30 cellular contexts compared by ENCODE assay signal in genomic region chr2:151333083-151333482, GRCh38. TPM values are rescaled to one million over a fixed set of nuclear protein-coding genes. Genes with fewer than 3 reads are reported as not detected.
"Had no signal": no experiment of that assay in that cellular context is flagged by ENCODE, and none has a peak within 500 bp of the region (broad histone marks: within the 10 kb centered on the region; RNA-seq: fewer than 3 reads in every experiment).

No MANE protein-coding gene starts in this region.

- H3K4me3 Mint-ChIP-seq: dendritic cell treated with granulocyte-macrophage colony-stimulating factor and Interleukin-4, amounts not matched to agents 40 ng/mL and 50 ng/mL, for 4 days; endodermal cell; memory B cell; natural killer cell; stimulated activated naive CD8-positive, alpha-beta T cell treated with anti-CD3 and anti-CD28 coated beads, Interleukin-15, amount 100 ng/mL, for 72 hours had no signal

- H3K4me1 ChIP-seq: colonic mucosa, foreskin keratinocyte, gastroesophageal sphincter, parathyroid adenoma, right lobe of liver had no signal

- H3K27me3 Mint-ChIP-seq: dendritic cell treated with granulocyte-macrophage colony-stimulating factor and Interleukin-4, amounts not matched to agents 40 ng/mL and 50 ng/mL, for 4 days; progenitor cell of endocrine pancreas had no signal

- H3K9me3 ChIP-seq: colonic mucosa, esophagus muscularis mucosa, gastroesophageal sphincter, right lobe of liver, thyroid gland, vagina had no signal

- H3K79me2 ChIP-seq: hepatocyte, parathyroid adenoma had no signal

- H3K4me3 ChIP-seq: colonic mucosa, esophagus muscularis mucosa, gastroesophageal sphincter, heart left ventricle, hepatocyte, lung, right lobe of liver, thyroid gland, vagina had no signal

- H3K36me3 Mint-ChIP-seq: memory B cell, natural killer cell had no signal

- H3K27ac Mint-ChIP-seq: dendritic cell treated with granulocyte-macrophage colony-stimulating factor and Interleukin-4, amounts not matched to agents 40 ng/mL and 50 ng/mL, for 4 days; endodermal cell; memory B cell; natural killer cell; progenitor cell of endocrine pancreas; stimulated activated naive CD8-positive, alpha-beta T cell treated with anti-CD3 and anti-CD28 coated beads, Interleukin-15, amount 100 ng/mL, for 72 hours had no signal

- H3K9me3 Mint-ChIP-seq: endodermal cell; memory B cell; natural killer cell; stimulated activated naive CD8-positive, alpha-beta T cell treated with anti-CD3 and anti-CD28 coated beads, Interleukin-15, amount 100 ng/mL, for 72 hours had no signal

- H3K36me3 ChIP-seq: colonic mucosa, esophagus muscularis mucosa, gastroesophageal sphincter, heart left ventricle, right lobe of liver, thyroid gland, vagina had no signal

- FAIRE-seq: endothelial cell of umbilical vein, kidney, small intestine had no signal

- DNase-seq: colonic mucosa; effector CD8-positive, alpha-beta T cell; endodermal cell; foreskin keratinocyte; heart left ventricle; kidney; natural killer cell; occipital lobe; right lobe of liver; small intestine; stimulated activated CD4-positive, alpha-beta T cell treated with anti-CD3 and anti-CD28 coated beads, Interleukin-12 subunit alpha, Interleukin-12 subunit beta, amount 100 ng/mL, for 4 hours; stimulated activated CD4-positive, alpha-beta T cell treated with anti-CD3 and anti-CD28 coated beads, Interleukin-1b, Interleukin-23, amount 100 ng/mL, for 48 hours; stimulated activated CD4-positive, alpha-beta T cell treated with anti-CD3 and anti-CD28 coated beads, Interleukin-4, amount 100 ng/mL, for 1 hour; stimulated activated CD8-positive, alpha-beta memory T cell treated with anti-CD3 and anti-CD28 coated beads, Interleukin-4, amount 100 ng/mL, for 48 hours; stimulated activated naive CD4-positive, alpha-beta T cell; stimulated activated naive CD8-positive, alpha-beta T cell treated with anti-CD3 and anti-CD28 coated beads, Interleukin-15, amount 100 ng/mL, for 72 hours; thyroid gland; trophoblast cell had no signal

- H3K4me1 Mint-ChIP-seq: memory B cell; natural killer cell; stimulated activated naive CD8-positive, alpha-beta T cell treated with anti-CD3 and anti-CD28 coated beads, Interleukin-15, amount 100 ng/mL, for 72 hours had no signal

- H3K27ac ChIP-seq: colonic mucosa, esophagus muscularis mucosa, foreskin keratinocyte, gastroesophageal sphincter, hepatocyte, parathyroid adenoma, right lobe of liver, thyroid gland, vagina had no signal

- H2AFZ ChIP-seq: hepatocyte, parathyroid adenoma had no signal

- H3K4me2 ChIP-seq: hepatocyte had no signal

- H3K27me3 ChIP-seq: colonic mucosa, gastroesophageal sphincter, heart left ventricle, hepatocyte, right lobe of liver, thyroid gland, vagina had no signal

- H3K9ac ChIP-seq: parathyroid adenoma had no signal

RNA-seq across cellular contexts. Expression of gene TNFAIP6, which starts 24.3 kb away (rescaled TPM):
- total RNA-seq: endodermal cell, endothelial cell of umbilical vein, foreskin keratinocyte, left lobe of liver, progenitor cell of endocrine pancreas had no signal
- polyA plus RNA-seq: endothelial cell of umbilical vein, foreskin keratinocyte, neural cell had no signal

RNA-seq across cellular contexts. Expression of gene NMI, which starts 43.6 kb away (rescaled TPM):
- polyA plus RNA-seq: neural cell had no signal
